8 cellular contexts compared by ENCODE assay signal in genomic region chr2:118122768-118123335, GRCh38. TPM values are rescaled to one million over a fixed set of nuclear protein-coding genes. Genes with fewer than 3 reads are reported as not detected.
A peak's percentile ranks its signal among the peaks of the same experiment; 100 is the strongest.
DNase-seq lines count a peak whose midpoint lies in the region; ATAC-seq, FAIRE-seq and TF ChIP-seq lines count a peak whose summit lies in the region.

No MANE protein-coding gene starts in this region.

- H3K27ac Mint-ChIP-seq in astrocyte (ENCODE audit: unreplicated experiment) (peak overlapping the region; percentile 3), osteocyte (ENCODE audit: unreplicated experiment) (no peak overlapping the region)

- H3K79me2 ChIP-seq in astrocyte (ENCODE audit: insufficient read depth, low read length), result no peaks in the 10 kb centered on the region

- H3K4me2 ChIP-seq in astrocyte (ENCODE audit: low read length), result peak overlapping the region; percentile 31

- peaks cover 8% of the 10 kb centered on the region for H3K4me1 ChIP-seq in astrocyte (ENCODE audit: insufficient read depth, low read length)
- peaks cover 38% of the 10 kb centered on the region for H3K4me1 ChIP-seq in suprapubic skin

- TF ChIP-seq POLR2A in suprapubic skin (IDR thresholded peaks at IDR 0.05), result no peak
- no peak for TF ChIP-seq POLR2A in erythroblast (IDR thresholded peaks at IDR 0.05; ENCODE audit: low read length)

- no peak for TF ChIP-seq CTCF in astrocyte (IDR thresholded peaks at IDR 0.05; ENCODE audit: insufficient read depth, low read depth, low read length)
- TF ChIP-seq CTCF in suprapubic skin (IDR thresholded peaks at IDR 0.05), result no peak
- TF ChIP-seq CTCF in osteocyte (IDR thresholded peaks at IDR 0.05), result no peak

- peak overlapping the region; percentile 64 for H3K27ac ChIP-seq in astrocyte (ENCODE audit: low read depth, low read length)
- H3K27ac ChIP-seq in suprapubic skin, result peak overlapping the region; percentile 73

- 43% methylated on average over 1 of the region's 1 CpG for WGBS in suprapubic skin

- H3K4me1 Mint-ChIP-seq in astrocyte (ENCODE audit: low read depth, unreplicated experiment) (peaks cover 18% of the 10 kb centered on the region), osteocyte (ENCODE audit: unreplicated experiment) (no peaks in the 10 kb centered on the region)

- H3K36me3 Mint-ChIP-seq in astrocyte (ENCODE audit: low read depth, unreplicated experiment), result peaks cover 2% of the 10 kb centered on the region
- H3K36me3 Mint-ChIP-seq in osteocyte (ENCODE audit: unreplicated experiment), result no peaks in the 10 kb centered on the region

- no peak for TF ChIP-seq EP300 in suprapubic skin (IDR thresholded peaks at IDR 0.05)

- H3K4me3 ChIP-seq in astrocyte (ENCODE audit: insufficient read depth, low read depth, low read length) (no peak overlapping the region), suprapubic skin (no peak overlapping the region)

- H3K4me3 Mint-ChIP-seq in astrocyte (ENCODE audit: unreplicated experiment) (no peak overlapping the region), osteocyte (ENCODE audit: unreplicated experiment) (no peak overlapping the region)

- peak; percentile 95 for ATAC-seq in GM19395 (IDR thresholded peaks at IDR 0.05; ENCODE audit: unreplicated experiment)
- peak; percentile 95 for ATAC-seq in HG03064 (IDR thresholded peaks at IDR 0.05; ENCODE audit: low read depth, unreplicated experiment)

- H3K9me3 ChIP-seq in astrocyte (ENCODE audit: insufficient read depth, low read depth, low read length), result no peaks in the 10 kb centered on the region
- H3K9me3 ChIP-seq in suprapubic skin, result no peaks in the 10 kb centered on the region

- DNase-seq in astrocyte (ENCODE audit: low read depth) (no peak), suprapubic skin (ENCODE audit: low spot score in 2 of 2) (no peak), SIG-M5 treated with dmso at 0.1 percent for 504 hours (lab: John Stamatoyannopoulos, UW; ENCODE audit: unreplicated experiment) (no peak), osteocyte (ENCODE audit: extremely low spot score, unreplicated experiment) (no peak), erythroblast (lab: John Stamatoyannopoulos, UW) (no peak)
- DNase-seq in stimulated activated naive CD4-positive, alpha-beta T cell treated with Interleukin-2 at 50 U/mL for 16 hours (lab: John Stamatoyannopoulos, UW), result no peak

- no peak overlapping the region for H3K9ac ChIP-seq in astrocyte (ENCODE audit: low read length)

- FAIRE-seq in astrocyte (lab: Jason Lieb, UNC), result no peak

- H3K27me3 Mint-ChIP-seq in astrocyte (ENCODE audit: low read depth, unreplicated experiment), result no peaks in the 10 kb centered on the region
- peaks cover 2% of the 10 kb centered on the region for H3K27me3 Mint-ChIP-seq in osteocyte (ENCODE audit: unreplicated experiment)

- H4K20me1 ChIP-seq in astrocyte (ENCODE audit: insufficient read depth, low read length), result no peaks in the 10 kb centered on the region

- H2AFZ ChIP-seq in astrocyte (ENCODE audit: low read depth, low read length), result no peak overlapping the region

- H3K36me3 ChIP-seq in astrocyte (ENCODE audit: insufficient read depth, low read length) (no peaks in the 10 kb centered on the region), suprapubic skin (no peaks in the 10 kb centered on the region)

- H3K9me3 Mint-ChIP-seq in astrocyte (ENCODE audit: unreplicated experiment) (no peaks in the 10 kb centered on the region), osteocyte (ENCODE audit: unreplicated experiment) (no peaks in the 10 kb centered on the region)

- H3K27me3 ChIP-seq in astrocyte (ENCODE audit: insufficient read depth, low read length) (no peaks in the 10 kb centered on the region), suprapubic skin (no peaks in the 10 kb centered on the region)

RNA-seq across cellular contexts. Expression of gene INSIG2, which starts 34.6 kb away (rescaled TPM):
- total RNA-seq in astrocyte, result 32.2 and 33.7 TPM in 2 replicates
- 10 to 100 TPM in 2 of 4 donors, 1 to 10 TPM in 2; 6.9 to 14.9 (median 9.3) TPM for total RNA-seq in suprapubic skin
- 16.7 and 18.3 TPM in 2 replicates for total RNA-seq in osteocyte
